Comparison of ENCODE assay signal across 7 cellular contexts in the genomic region with DNA sequence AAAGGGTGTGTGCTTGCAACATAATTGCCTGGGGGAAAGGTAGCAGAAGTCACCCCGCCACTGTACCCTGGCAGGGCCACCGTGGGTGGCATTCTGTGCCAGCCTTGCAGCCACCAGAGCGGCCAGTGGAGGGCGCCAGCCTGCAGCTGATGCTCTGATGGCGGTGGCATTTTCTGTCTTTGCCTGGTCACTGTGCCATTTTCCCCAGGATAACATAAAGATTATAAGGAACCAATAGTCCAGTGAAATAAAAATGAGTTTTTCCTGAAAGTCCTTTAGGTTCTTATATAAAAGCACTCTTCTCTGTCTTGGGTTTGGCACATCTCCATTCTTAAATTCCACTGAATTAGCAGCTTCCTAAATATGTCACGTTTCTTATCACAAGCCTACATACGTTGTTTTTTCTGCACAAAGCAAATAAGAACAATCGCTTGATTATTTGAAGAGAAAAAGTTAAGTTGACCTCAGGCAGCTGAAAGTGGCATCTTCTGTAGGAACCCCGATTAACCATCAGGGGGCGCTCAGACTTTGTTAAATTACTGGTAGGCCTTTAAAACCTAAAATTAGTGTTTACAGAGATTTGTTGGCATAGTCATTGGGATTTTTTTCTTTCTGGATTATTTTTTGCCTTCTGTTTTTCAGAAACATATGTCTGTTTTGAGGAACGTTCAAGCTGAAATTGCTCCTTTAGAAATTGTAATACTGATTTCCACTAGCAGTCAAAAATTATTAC.
DNase-seq lines count a peak whose midpoint lies in the region; ATAC-seq and TF ChIP-seq lines count a peak whose summit lies in the region.

No MANE protein-coding gene starts in this region.

- peak; percentile 65 for TF ChIP-seq RAD21 in neural cell (conservative IDR thresholded peaks at IDR 0.05)

- no peaks in the 10 kb centered on the region for H3K9me3 ChIP-seq in Karpas-422 (ENCODE audit: low read length)
- no peaks in the 10 kb centered on the region for H3K9me3 ChIP-seq in Peyer's patch
- H3K9me3 ChIP-seq in fibroblast of lung (ENCODE audit: control insufficient read depth, insufficient read depth, low read depth, low read length): no peaks in the 10 kb centered on the region
- no peaks in the 10 kb centered on the region for H3K9me3 ChIP-seq in neural cell (ENCODE audit: low read length)

- no peaks in the 10 kb centered on the region for H3K27me3 ChIP-seq in Karpas-422 (ENCODE audit: low read length)
- H3K27me3 ChIP-seq in Peyer's patch: no peaks in the 10 kb centered on the region
- H3K27me3 ChIP-seq in fibroblast of lung (ENCODE audit: control insufficient read depth, insufficient read depth, low read length): no peaks in the 10 kb centered on the region
- H3K27me3 ChIP-seq in neural cell (ENCODE audit: insufficient read depth, low read depth, low read length): peaks cover 43% of the 10 kb centered on the region

- peak; percentile 13 to 79 (median 66) for TF ChIP-seq CTCF in Peyer's patch (IDR thresholded peaks at IDR 0.05)
- TF ChIP-seq CTCF in fibroblast of lung (conservative IDR thresholded peaks at IDR 0.05 in 1 of 2, IDR thresholded peaks at IDR 0.05 in 1 of 2; ENCODE audit: low read depth in 1 of 2, low read length in 2 of 2): peak; percentile 67 to 90
- peak; percentile 68 for TF ChIP-seq CTCF in neural cell (IDR thresholded peaks at IDR 0.05; ENCODE audit: poor library complexity, severe bottlenecking)

- no peak overlapping the region for H3K4me3 ChIP-seq in Karpas-422 (ENCODE audit: low read length)
- H3K4me3 ChIP-seq in Peyer's patch: no peak overlapping the region
- H3K4me3 ChIP-seq in fibroblast of lung (replicated peaks in 1 of 4; ENCODE audit: control extremely low read depth in 1 of 4, insufficient read depth in 1 of 4, low read depth in 3 of 4, low read length in 4 of 4): no peak overlapping the region
- no peak overlapping the region for H3K4me3 ChIP-seq in neural cell (ENCODE audit: low read length)

- peak; percentile 55 for ATAC-seq in GM18498 (IDR thresholded peaks at IDR 0.05; ENCODE audit: unreplicated experiment)

- no peak for TF ChIP-seq EP300 in neural cell (conservative IDR thresholded peaks at IDR 0.05; ENCODE audit: poor library complexity, severe bottlenecking)

- peak; percentile 88 for DNase-seq in Karpas-422
- DNase-seq in Peyer's patch: peak; percentile 29 to 83 (median 73)
- peak; percentile 77 to 82 for DNase-seq in activated T-cell treated with anti-CD3 and anti-CD28 coated beads, Interleukin-2, amount 50 U/mL, for 48 hours
- peak; percentile 47 to 75 for DNase-seq in fibroblast of lung (ENCODE audit: low read depth in 2 of 2)
- DNase-seq in stromal cell of bone marrow (ENCODE audit: low read depth): peak; percentile 44

- no peaks in the 10 kb centered on the region for H3F3A ChIP-seq in neural cell (ENCODE audit: insufficient read depth, low read length, poor library complexity, severe bottlenecking)

- H4K20me1 ChIP-seq in Karpas-422 (ENCODE audit: insufficient read depth, low read depth, low read length) (no peaks in the 10 kb centered on the region), fibroblast of lung (ENCODE audit: control insufficient read depth, extremely low read depth, insufficient read depth, low read length) (no peaks in the 10 kb centered on the region), neural cell (ENCODE audit: insufficient read depth) (no peaks in the 10 kb centered on the region)

- H2AFZ ChIP-seq in Karpas-422 (ENCODE audit: low read length) (no peak overlapping the region), fibroblast of lung (ENCODE audit: low read length) (no peak overlapping the region), neural cell (ENCODE audit: low read depth, low read length) (no peak overlapping the region)

- H3K4me1 ChIP-seq in Karpas-422 (ENCODE audit: low read length) (peaks cover 3% of the 10 kb centered on the region; the same call in 1 of the 2 replicates), Peyer's patch (no peaks in the 10 kb centered on the region), fibroblast of lung (ENCODE audit: control insufficient read depth, extremely low read depth, insufficient read depth, low read length) (no peaks in the 10 kb centered on the region)

- H3K9me2 ChIP-seq in Karpas-422 (replicated peaks; ENCODE audit: insufficient read depth, low read length) (no peaks in the 10 kb centered on the region), neural cell (ENCODE audit: insufficient read depth, low read length) (no peaks in the 10 kb centered on the region)

- H3K36me3 ChIP-seq in Karpas-422 (ENCODE audit: insufficient read depth, low read length): no peaks in the 10 kb centered on the region
- peaks cover 0 to 17% (median 0%) of the 10 kb centered on the region in 3 donors for H3K36me3 ChIP-seq in Peyer's patch
- H3K36me3 ChIP-seq in fibroblast of lung (ENCODE audit: control insufficient read depth, insufficient read depth, low read length): no peaks in the 10 kb centered on the region
- H3K36me3 ChIP-seq in neural cell (ENCODE audit: insufficient read depth, low read length): no peaks in the 10 kb centered on the region

- H3K4me2 ChIP-seq in Karpas-422 (ENCODE audit: low read depth, low read length, poor library complexity, severe bottlenecking) (peak overlapping the region; percentile 48), fibroblast of lung (ENCODE audit: extremely low read depth, insufficient read depth, low read length) (no peak overlapping the region), neural cell (ENCODE audit: low read length) (no peak overlapping the region)

- no peaks in the 10 kb centered on the region for H3K79me2 ChIP-seq in Karpas-422 (ENCODE audit: low read length)
- H3K79me2 ChIP-seq in fibroblast of lung (ENCODE audit: control insufficient read depth, insufficient read depth, low read length): no peaks in the 10 kb centered on the region
- H3K79me2 ChIP-seq in neural cell (replicated peaks; ENCODE audit: insufficient read depth, low read length): no peaks in the 10 kb centered on the region

- H3K9ac ChIP-seq in Karpas-422 (ENCODE audit: low read length) (no peak overlapping the region), fibroblast of lung (ENCODE audit: insufficient read depth, low read length) (no peak overlapping the region), neural cell (ENCODE audit: low read length) (no peak overlapping the region)

- no peak for TF ChIP-seq POLR2A in Peyer's patch (IDR thresholded peaks at IDR 0.05)

- H3K27ac ChIP-seq in Karpas-422 (ENCODE audit: low read length) (no peak overlapping the region), Peyer's patch (no peak overlapping the region), fibroblast of lung (ENCODE audit: insufficient read depth, low read length) (no peak overlapping the region), neural cell (ENCODE audit: low read length) (no peak overlapping the region)

TF ChIP-seq in neural cell, 6 proteins besides CTCF, POLR2A, EP300 and RAD21:
- no peak for TF ChIP-seq EZH2 (IDR thresholded peaks at IDR 0.05; ENCODE audit: borderline replicate concordance, insufficient read depth, low read length, poor library complexity, severe bottlenecking)
- TF ChIP-seq MXI1 (conservative IDR thresholded peaks at IDR 0.05; ENCODE audit: poor library complexity, severe bottlenecking): no peak
- TF ChIP-seq SMC3 (conservative IDR thresholded peaks at IDR 0.05; ENCODE audit: poor library complexity): peak; percentile 69
